ENCODE assay signal across 8 cellular contexts in genomic region chrX:23901805-23902204, GRCh38. TPM values are rescaled to one million over a fixed set of nuclear protein-coding genes. Genes with fewer than 3 reads are reported as not detected.
A peak's percentile ranks its signal among the peaks of the same experiment; 100 is the strongest.
DNase-seq lines count a peak whose midpoint lies in the region; ATAC-seq and TF ChIP-seq lines count a peak whose summit lies in the region.

No MANE protein-coding gene starts in this region.

- H3K27ac Mint-ChIP-seq in CD8-positive, alpha-beta T cell: no peak overlapping the region
- H3K27ac Mint-ChIP-seq in activated T-helper 17 cell treated with anti-CD3 and anti-CD28 coated beads, Interleukin-2, amount 50 U/mL, for 72 hours: no peak overlapping the region

- H3K27ac ChIP-seq in CD8-positive, alpha-beta T cell (ENCODE audit: low read depth, low read length): no peak overlapping the region

- peaks cover 6% of the 10 kb centered on the region for H3K4me1 ChIP-seq in CD8-positive, alpha-beta T cell (ENCODE audit: insufficient read depth, low read length)

- H3K4me1 Mint-ChIP-seq in CD8-positive, alpha-beta T cell (ENCODE audit: low read depth): peaks cover 5% of the 10 kb centered on the region
- H3K4me1 Mint-ChIP-seq in activated T-helper 17 cell treated with anti-CD3 and anti-CD28 coated beads, Interleukin-2, amount 50 U/mL, for 72 hours: no peaks in the 10 kb centered on the region

- ATAC-seq in CD8-positive, alpha-beta T cell: peak; percentile 80
- peak; percentile 38 for ATAC-seq in GM18870 (IDR thresholded peaks at IDR 0.05; ENCODE audit: unreplicated experiment)
- ATAC-seq in HG03342 (IDR thresholded peaks at IDR 0.05; ENCODE audit: unreplicated experiment): peak; percentile 73
- ATAC-seq in activated T-helper 17 cell treated with anti-CD3 and anti-CD28 coated beads, Interleukin-2, amount 50 U/mL, for 72 hours (replicated peaks): peak; percentile 79

- H3K4me3 Mint-ChIP-seq in CD8-positive, alpha-beta T cell: no peak overlapping the region
- H3K4me3 Mint-ChIP-seq in activated T-helper 17 cell treated with anti-CD3 and anti-CD28 coated beads, Interleukin-2, amount 50 U/mL, for 72 hours: no peak overlapping the region

- no peaks in the 10 kb centered on the region for H3K36me3 Mint-ChIP-seq in CD8-positive, alpha-beta T cell
- H3K36me3 Mint-ChIP-seq in activated T-helper 17 cell treated with anti-CD3 and anti-CD28 coated beads, Interleukin-2, amount 50 U/mL, for 72 hours (ENCODE audit: low read depth): no peaks in the 10 kb centered on the region

- intact Hi-C loops in CD8-positive, alpha-beta T cell (cut with DNase I, micrococcal nuclease): loop anchor here (1.0 to 10.0 kb wide), 7 partner anchors 120 to 1767 kb away; partner anchors contain the start of gene PDK3 (in 1 of the 2)

- no peaks in the 10 kb centered on the region for H3K9me3 ChIP-seq in CD8-positive, alpha-beta T cell (ENCODE audit: low read length)

- no peaks in the 10 kb centered on the region for H3K36me3 ChIP-seq in CD8-positive, alpha-beta T cell (ENCODE audit: insufficient read depth, low read length)

- no peaks in the 10 kb centered on the region for H3K27me3 ChIP-seq in CD8-positive, alpha-beta T cell (ENCODE audit: insufficient read depth, low read length)

- H3K4me3 ChIP-seq in CD8-positive, alpha-beta T cell (ENCODE audit: low read depth, low read length): no peak overlapping the region

- CTCF ChIA-PET in CD8-positive, alpha-beta T cell (lab: Charles Lee): interaction anchor here (0.6 to 4.0 kb wide), 42 partner anchors 9 to 341 kb away, joined by 3 to 66 read pairs (median 4); partner anchors contain the start of genes ACOT9, EIF2S3, KLHL15 and SAT1

- no peak for TF ChIP-seq CTCF in CD8-positive, alpha-beta T cell (IDR thresholded peaks at IDR 0.05)

- DNase-seq in CD8-positive, alpha-beta T cell: peak in 4 of 7 experiments; percentile 6 to 45 (median 23)
- peak; percentile 77 for DNase-seq in NCI-H748 (lab: John Stamatoyannopoulos, UW; ENCODE audit: unreplicated experiment)
- DNase-seq in globus pallidus (ENCODE audit: low spot score): peak; percentile 84
- peak; percentile 92 for DNase-seq in pons (ENCODE audit: low spot score)
- no peak for DNase-seq in COLO829 (ENCODE audit: low spot score)

- no peaks in the 10 kb centered on the region for H3K27me3 Mint-ChIP-seq in CD8-positive, alpha-beta T cell (ENCODE audit: low read depth)
- no peaks in the 10 kb centered on the region for H3K27me3 Mint-ChIP-seq in activated T-helper 17 cell treated with anti-CD3 and anti-CD28 coated beads, Interleukin-2, amount 50 U/mL, for 72 hours

- no peaks in the 10 kb centered on the region for H3K9me3 Mint-ChIP-seq in CD8-positive, alpha-beta T cell
- no peaks in the 10 kb centered on the region for H3K9me3 Mint-ChIP-seq in activated T-helper 17 cell treated with anti-CD3 and anti-CD28 coated beads, Interleukin-2, amount 50 U/mL, for 72 hours

- POLR2A ChIA-PET in CD8-positive, alpha-beta T cell (lab: Charles Lee): interaction anchor here (1.1 to 1.6 kb wide), 2 partner anchors 119 to 124 kb away, joined by 3 to 14 read pairs; partner anchors contain the start of gene SAT1

RNA-seq across cellular contexts. Expression of gene APOO, which starts 5.9 kb away (rescaled TPM):
- 1 to 10 TPM; 7.6 to 8.2 TPM for total RNA-seq in CD8-positive, alpha-beta T cell
- 10 to 100 TPM; 15.3 to 25.4 TPM for total RNA-seq in activated T-helper 17 cell treated with anti-CD3 and anti-CD28 coated beads, Interleukin-2, amount 50 U/mL, for 72 hours

RNA-seq across cellular contexts. Expression of gene CXorf58, which starts 6.0 kb away (rescaled TPM):
- total RNA-seq in CD8-positive, alpha-beta T cell: not detected
- under 1 TPM in 1 of 2 donors, not detected in 1; 0.58 TPM for total RNA-seq in activated T-helper 17 cell treated with anti-CD3 and anti-CD28 coated beads, Interleukin-2, amount 50 U/mL, for 72 hours
